1 cellular context compared by ENCODE assay signal in genomic region chr7:2693420-2694121, GRCh38. TPM values are rescaled to one million over a fixed set of nuclear protein-coding genes. Genes with fewer than 3 reads are reported as not detected.
"Had no signal": no experiment of that assay in that cellular context is flagged by ENCODE, and none has a peak within 500 bp of the region (broad histone marks: within the 10 kb centered on the region; RNA-seq: fewer than 3 reads in every experiment).

No MANE protein-coding gene starts in this region.

RNA-seq across cellular contexts. Expression of gene AMZ1, which starts 5.6 kb away (rescaled TPM):
- total RNA-seq: natural killer cell treated with Interleukin-12 subunit alpha and Interleukin-12 subunit beta and Interleukin-15 and Interleukin-18, amount 100 ng/mL, for 72 hours had no signal
